12 cellular contexts compared by ENCODE assay signal in genomic region chr5:159971931-159972461, GRCh38. TPM values are rescaled to one million over a fixed set of nuclear protein-coding genes. Genes with fewer than 3 reads are reported as not detected.
DNase-seq lines count a peak whose midpoint lies in the region; ATAC-seq, FAIRE-seq and TF ChIP-seq lines count a peak whose summit lies in the region.
"Had no signal": no experiment of that assay in that cellular context is flagged by ENCODE, and none has a peak within 500 bp of the region (broad histone marks: within the 10 kb centered on the region; RNA-seq: fewer than 3 reads in every experiment).

No MANE protein-coding gene starts in this region.

- no peak for ATAC-seq in SK-N-SH treated with all-trans-retinoic acid at 6 μM for 48 hours
- peak; percentile 83 for ATAC-seq in HepG2
- no peak for ATAC-seq in thoracic aorta (ENCODE audit: insufficient number of reproducible peaks, low FRiP score, low read depth)
- no peak for ATAC-seq in HG03159 (IDR thresholded peaks at IDR 0.05; ENCODE audit: unreplicated experiment)

- in situ Hi-C loops in HepG2 (cut with HindIII; ENCODE audit: extremely low pct_ligation_motif_present, low pct_unique_long_range_greater_than_20kb), result no loop called here

- no peak for TF ChIP-seq POLR2A in HepG2 (IDR thresholded peaks at IDR 0.05; ENCODE audit: insufficient read depth in 1 of 2, low read depth in 2 of 2, low read length in 2 of 2)

- H3K9me3 ChIP-seq in SK-N-SH (no peaks in the 10 kb centered on the region), ectodermal cell (ENCODE audit: control insufficient read depth, low read length) (no peaks in the 10 kb centered on the region), HepG2 (ENCODE audit: low read length) (no peaks in the 10 kb centered on the region), thoracic aorta (no peaks in the 10 kb centered on the region)
- H3K9me3 ChIP-seq: uterus had no signal

- CTCF ChIA-PET in SK-N-SH (lab: Yijun Ruan, JAX), result interaction anchor here (1.9 kb wide), 1 partner anchor 15 kb away, joined by 8 read pairs; no protein-coding TSS in a partner anchor
- CTCF ChIA-PET in HepG2 (lab: Yijun Ruan, JAX; ENCODE audit: low intra/inter-chr PET ratio, low total read pairs), result no interaction called here

- 0 out of 2 replicates have a peak overlapping the region, but pooled peaks have one; percentile 23 for H2AFZ ChIP-seq in SK-N-SH (ENCODE audit: low read depth)
- H2AFZ ChIP-seq in HepG2 (ENCODE audit: low read length), result no peak overlapping the region

- no peak overlapping the region for H3K4me2 ChIP-seq in SK-N-SH
- H3K4me2 ChIP-seq in HepG2 (ENCODE audit: low read depth, low read length), result no peak overlapping the region; the same call in 1 of the 2 replicates

- H3K36me3 ChIP-seq in SK-N-SH (replicated peaks in 1 of 2; ENCODE audit: control insufficient read depth in 1 of 2, insufficient read depth in 2 of 2, low read length in 1 of 2), result no peaks in the 10 kb centered on the region
- no peaks in the 10 kb centered on the region for H3K36me3 ChIP-seq in ectodermal cell (ENCODE audit: control insufficient read depth, insufficient read depth, low read length)
- H3K36me3 ChIP-seq in HepG2 (replicated peaks in 1 of 2; ENCODE audit: control insufficient read depth in 1 of 2, insufficient read depth in 2 of 2, low read length in 2 of 2), result no peaks in the 10 kb centered on the region
- H3K36me3 ChIP-seq in thoracic aorta, result no peaks in the 10 kb centered on the region
- H3K36me3 ChIP-seq: uterus had no signal

- no peak for FAIRE-seq in HepG2 (lab: Jason Lieb, UNC)

- H3K9ac ChIP-seq in SK-N-SH (no peak overlapping the region), HepG2 (ENCODE audit: insufficient read depth, low read depth, low read length) (no peak overlapping the region)

- 17% methylated on average over 14 of the region's 76 CpGs for WGBS in SK-N-SH (ENCODE audit: low lambda C conversion rate)
- 2% methylated on average over 76 of the region's 76 CpGs for WGBS in ectodermal cell, 2 experiments
- WGBS in HepG2 (ENCODE audit: low lambda C conversion rate), result no CpG with 5 or more reads among the region's 76 CpGs

- no peak overlapping the region for H3K27ac ChIP-seq in SK-N-SH (ENCODE audit: low read depth in 2 of 2, low read length in 1 of 2)
- no peak overlapping the region for H3K27ac ChIP-seq in ectodermal cell (ENCODE audit: insufficient read depth, low read depth, low read length, poor library complexity, severe bottlenecking)
- H3K27ac ChIP-seq in HepG2 (ENCODE audit: extremely low read length, insufficient read depth, low read length), result no peak overlapping the region
- peak overlapping the region in 1 of 2 donors; percentile 51 for H3K27ac ChIP-seq in thoracic aorta
- H3K27ac ChIP-seq in substantia nigra (ENCODE audit: low read depth, low read length, poor library complexity, severe bottlenecking), result no peak overlapping the region
- H3K27ac ChIP-seq: C4-2B, SK-N-MC, uterus had no signal

- no peak for TF ChIP-seq EP300 in SK-N-SH (IDR thresholded peaks at IDR 0.05; ENCODE audit: borderline replicate concordance in 1 of 2, low read depth in 1 of 2, low read length in 1 of 2)
- no peak for TF ChIP-seq EP300 in HepG2 (IDR thresholded peaks at IDR 0.05; ENCODE audit: low read depth in 2 of 2, low read length in 2 of 2)
- TF ChIP-seq EP300 in HepG2 (CRISPR knock-in tag; IDR thresholded peaks at IDR 0.05; ENCODE audit: borderline replicate concordance), result no peak

- H3K9me2 ChIP-seq in SK-N-SH, result no peaks in the 10 kb centered on the region

- no peak overlapping the region for H3K4me3 ChIP-seq in SK-N-SH (ENCODE audit: low read depth in 2 of 2, low read length in 1 of 2)
- peak overlapping the region; percentile 35 for H3K4me3 ChIP-seq in ectodermal cell (ENCODE audit: insufficient read depth, low read depth, low read length)
- no peak overlapping the region for H3K4me3 ChIP-seq in HepG2 (replicated peaks in 1 of 3; ENCODE audit: insufficient read depth in 1 of 3, low read depth in 2 of 3, low read length in 3 of 3)
- H3K4me3 ChIP-seq in thoracic aorta, result peak overlapping the region; percentile 65
- H3K4me3 ChIP-seq: SK-N-MC had no signal

- POLR2A ChIA-PET in SK-N-SH (lab: Yijun Ruan, JAX), result no interaction called here
- POLR2A ChIA-PET in HepG2 (lab: Yijun Ruan, JAX), result no interaction called here

- H3K27me3 ChIP-seq in SK-N-SH (ENCODE audit: insufficient read depth) (no peaks in the 10 kb centered on the region), ectodermal cell (ENCODE audit: control insufficient read depth, insufficient read depth, low read length, poor library complexity, severe bottlenecking) (peaks cover 67% of the 10 kb centered on the region), HepG2 (ENCODE audit: control insufficient read depth in 1 of 2, insufficient read depth in 2 of 2, low read length in 2 of 2) (peaks cover 1 to 25% of the 10 kb centered on the region in 2 experiments; a peak in 4 of 5 replicates), thoracic aorta (replicated peaks; ENCODE audit: insufficient read depth) (no peaks in the 10 kb centered on the region)

- DNase-seq in SK-N-SH (peak; percentile 61), HepG2 (ENCODE audit: low spot score) (no peak), thoracic aorta (ENCODE audit: low spot score) (no peak), substantia nigra (lab: John Stamatoyannopoulos, UW) (no peak), NCI-H2196 (lab: John Stamatoyannopoulos, UW; ENCODE audit: unreplicated experiment) (no peak)
- DNase-seq: amniotic stem cell, uterus had no signal

- no peak for TF ChIP-seq RAD21 in SK-N-SH (IDR thresholded peaks at IDR 0.05; ENCODE audit: low read length)
- TF ChIP-seq RAD21 in HepG2 (CRISPR knock-in tag; IDR thresholded peaks at IDR 0.05), result no peak

- intact Hi-C loops in HepG2 (cut with micrococcal nuclease; ENCODE audit: unreplicated experiment), result no loop called here

- no peak for TF ChIP-seq CTCF in SK-N-SH (IDR thresholded peaks at IDR 0.05)
- TF ChIP-seq CTCF in HepG2 (CRISPR knock-in tag; IDR thresholded peaks at IDR 0.05), result no peak
- no peak for TF ChIP-seq CTCF in thoracic aorta (IDR thresholded peaks at IDR 0.05)

- H4K20me1 ChIP-seq in SK-N-SH (ENCODE audit: insufficient read depth), result no peaks in the 10 kb centered on the region
- no peaks in the 10 kb centered on the region for H4K20me1 ChIP-seq in HepG2 (ENCODE audit: insufficient read depth, low read length)

- H3K4me1 ChIP-seq in SK-N-SH (ENCODE audit: control insufficient read depth in 1 of 2, insufficient read depth in 2 of 2, low read depth in 1 of 2, low read length in 1 of 2) (peaks cover 0 to 21% of the 10 kb centered on the region in 2 experiments; a peak in 3 of 4 replicates), ectodermal cell (ENCODE audit: control insufficient read depth, insufficient read depth, low read length) (no peaks in the 10 kb centered on the region), HepG2 (ENCODE audit: insufficient read depth, low read length) (no peaks in the 10 kb centered on the region), thoracic aorta (ENCODE audit: control insufficient read depth in 1 of 2, low read depth in 2 of 2) (peaks cover 14 to 32% of the 10 kb centered on the region in 2 donors)
- H3K4me1 ChIP-seq: uterus had no signal

- H3F3A ChIP-seq in SK-N-SH (replicated peaks; ENCODE audit: insufficient read depth), result peaks cover 30% of the 10 kb centered on the region

- no TSS peak for BruUV-seq in HepG2 (replicated peaks; lab: Mats Ljungman, UMichigan)

- H3K79me2 ChIP-seq in SK-N-SH (ENCODE audit: insufficient read depth), result no peaks in the 10 kb centered on the region
- no peaks in the 10 kb centered on the region for H3K79me2 ChIP-seq in HepG2 (ENCODE audit: insufficient read depth, low read length)

RNA-seq across cellular contexts. Expression of gene TTC1, which starts 36.9 kb away (rescaled TPM):
- polyA plus RNA-seq in SK-N-SH (2012; rRNA removed) (37.0 and 42.1 TPM in 2 replicates), HepG2 (2011; rRNA removed) (15.2 and 16.1 TPM in 2 replicates)
- polyA plus RNA-seq in SK-N-SH (2012; cell fraction: cytosol; rRNA removed), result 47.8 and 64.8 TPM in 2 replicates
- 23.2 and 23.4 TPM in 2 replicates for polyA plus RNA-seq in SK-N-SH (2012; cell fraction: nucleus; rRNA removed)
- 59.0 TPM for polyA plus RNA-seq in ectodermal cell (2013, experiment 1 of 4)
- 60.0 TPM for polyA plus RNA-seq in ectodermal cell (2013, experiment 2 of 4)
- 47.2 TPM for polyA plus RNA-seq in ectodermal cell (2013, experiment 3 of 4)
- polyA plus RNA-seq in ectodermal cell (2013, experiment 4 of 4), result 54.7 TPM
- total RNA-seq in HepG2 (2016; rRNA removed; fragmentation: Illumina TruSeq; extraction: Trizol) (72.1 and 104 TPM in 2 replicates), thoracic aorta (10 to 100 TPM; 20.7 to 21.8 TPM)
- total RNA-seq in HepG2 (2016; cell fraction: cytosol; rRNA removed; fragmentation: Illumina TruSeq; extraction: Trizol; ENCODE audit: low read depth), result 19.3 and 21.9 TPM in 2 replicates
- 69.2 and 107 TPM in 2 replicates for total RNA-seq in HepG2 (2016; cell fraction: insoluble cytoplasmic fraction; rRNA removed; fragmentation: Illumina TruSeq; extraction: Trizol)
- total RNA-seq in HepG2 (2016; cell fraction: membrane; rRNA removed; fragmentation: Illumina TruSeq; extraction: Trizol), result 24.6 and 25.7 TPM in 2 replicates
- 28.3 and 31.8 TPM in 2 replicates for total RNA-seq in HepG2 (2016; cell fraction: nucleus; rRNA removed; fragmentation: Illumina TruSeq; extraction: Trizol)
- polyA plus RNA-seq in HepG2 (2011; cell fraction: cytosol; rRNA removed), result 10.5 and 13.3 TPM in 2 replicates
- 6.2 and 8.3 TPM in 2 replicates for polyA plus RNA-seq in HepG2 (2011; cell fraction: nucleus; rRNA removed)
- polyA plus RNA-seq in HepG2 (2012), result 23.2 and 26.0 TPM in 2 replicates
- polyA plus RNA-seq in HepG2 (2016; cell fraction: cytosol; fragmentation: Illumina TruSeq; extraction: Trizol; ENCODE audit: low read depth), result 10.3 TPM in 2 replicates
- polyA plus RNA-seq in HepG2 (2016; cell fraction: insoluble cytoplasmic fraction; fragmentation: Illumina TruSeq; extraction: Trizol; ENCODE audit: low read depth), result 106 and 107 TPM in 2 replicates
- polyA plus RNA-seq in HepG2 (2016; cell fraction: membrane; fragmentation: Illumina TruSeq; extraction: Trizol; ENCODE audit: low read depth), result 15.9 and 17.3 TPM in 2 replicates
- polyA plus RNA-seq in HepG2 (2016; cell fraction: nucleus; fragmentation: Illumina TruSeq; extraction: Trizol; ENCODE audit: insufficient read depth, low read depth), result 37.7 and 41.1 TPM in 2 replicates
- polyA minus RNA-seq in HepG2 (2011; rRNA and poly(A)+ RNA removed; ENCODE audit: low replicate concordance), result 16.7 and 45.6 TPM in 2 replicates
- 8.1 and 9.6 TPM in 2 replicates for polyA minus RNA-seq in HepG2 (2011; cell fraction: cytosol; rRNA and poly(A)+ RNA removed)
- polyA minus RNA-seq in HepG2 (2011; cell fraction: nucleus; rRNA and poly(A)+ RNA removed), result 15.7 and 18.4 TPM in 2 replicates

RNA-seq across cellular contexts. Expression of gene ADRA1B, which starts 55.7 kb away (rescaled TPM):
- 1.9 and 2.2 TPM in 2 replicates for polyA plus RNA-seq in SK-N-SH (2012; rRNA removed)
- polyA plus RNA-seq in SK-N-SH (2012; cell fraction: cytosol; rRNA removed), result 0.91 and 2.0 TPM in 2 replicates
- 1.2 and 2.4 TPM in 2 replicates for polyA plus RNA-seq in SK-N-SH (2012; cell fraction: nucleus; rRNA removed)
- polyA plus RNA-seq in ectodermal cell (2013, experiment 1 of 4), result not detected
- polyA plus RNA-seq in ectodermal cell (2013, experiment 2 of 4), result 0.20 TPM
- polyA plus RNA-seq in ectodermal cell (2013, experiment 3 of 4), result not detected
- 0.41 TPM for polyA plus RNA-seq in ectodermal cell (2013, experiment 4 of 4)
- total RNA-seq in HepG2 (2016; rRNA removed; fragmentation: Illumina TruSeq; extraction: Trizol), result not detected in 2 replicates
- total RNA-seq in HepG2 (2016; cell fraction: cytosol; rRNA removed; fragmentation: Illumina TruSeq; extraction: Trizol; ENCODE audit: low read depth), result not detected in 2 replicates
- total RNA-seq in HepG2 (2016; cell fraction: insoluble cytoplasmic fraction; rRNA removed; fragmentation: Illumina TruSeq; extraction: Trizol), result not detected in 2 replicates
- total RNA-seq in HepG2 (2016; cell fraction: membrane; rRNA removed; fragmentation: Illumina TruSeq; extraction: Trizol), result not detected in 2 replicates
- not detected in 2 replicates for total RNA-seq in HepG2 (2016; cell fraction: nucleus; rRNA removed; fragmentation: Illumina TruSeq; extraction: Trizol)
- not detected in 2 replicates for polyA plus RNA-seq in HepG2 (2011; rRNA removed)
- polyA plus RNA-seq in HepG2 (2011; cell fraction: cytosol; rRNA removed), result not detected in 2 replicates
- not detected in 2 replicates for polyA plus RNA-seq in HepG2 (2011; cell fraction: nucleus; rRNA removed)
- not detected in 2 replicates for polyA plus RNA-seq in HepG2 (2012)
- not detected in 2 replicates for polyA plus RNA-seq in HepG2 (2016; cell fraction: cytosol; fragmentation: Illumina TruSeq; extraction: Trizol; ENCODE audit: low read depth)
- not detected in 2 replicates for polyA plus RNA-seq in HepG2 (2016; cell fraction: insoluble cytoplasmic fraction; fragmentation: Illumina TruSeq; extraction: Trizol; ENCODE audit: low read depth)
- polyA plus RNA-seq in HepG2 (2016; cell fraction: membrane; fragmentation: Illumina TruSeq; extraction: Trizol; ENCODE audit: low read depth), result not detected in 2 replicates
- not detected in 2 replicates for polyA plus RNA-seq in HepG2 (2016; cell fraction: nucleus; fragmentation: Illumina TruSeq; extraction: Trizol; ENCODE audit: insufficient read depth, low read depth)
- polyA minus RNA-seq in HepG2 (2011; rRNA and poly(A)+ RNA removed; ENCODE audit: low replicate concordance), result 0.14 TPM in 1 of 2 replicates, not detected in the other
- not detected in 2 replicates for polyA minus RNA-seq in HepG2 (2011; cell fraction: cytosol; rRNA and poly(A)+ RNA removed)
- not detected in 2 replicates for polyA minus RNA-seq in HepG2 (2011; cell fraction: nucleus; rRNA and poly(A)+ RNA removed)
- 10 to 100 TPM; 14.8 to 53.3 TPM for total RNA-seq in thoracic aorta

Comparison
In these comparisons a context has a peak if more than half of its experiments do, and no peak if none do; other contexts are left out.
1. H3K4me3 ChIP-seq: peak in ectodermal cell (single experiment) and thoracic aorta (single experiment); none in SK-N-SH (0 of 2) and HepG2 (0 of 3).
2. RNA of gene ADRA1B, which starts 55.7 kb away (total RNA-seq): 14.8 to 53.3 TPM in thoracic aorta; not detected in HepG2; every median in the first group is over 10 times any median in the second.